Comparison of ENCODE assay signal across 30 cellular contexts in genomic region chr20:62984666-62985065, GRCh38. TPM values are rescaled to one million over a fixed set of nuclear protein-coding genes. Genes with fewer than 3 reads are reported as not detected.
DNase-seq lines count a peak whose midpoint lies in the region; TF ChIP-seq lines count a peak whose summit lies in the region.
"Had no signal": no experiment of that assay in that cellular context is flagged by ENCODE, and none has a peak within 500 bp of the region (broad histone marks: within the 10 kb centered on the region; RNA-seq: fewer than 3 reads in every experiment).

No MANE protein-coding gene starts in this region.

- no peaks in the 10 kb centered on the region for H3K36me3 Mint-ChIP-seq in glutamatergic neuron (ENCODE audit: unreplicated experiment)
- H3K36me3 Mint-ChIP-seq: naive thymus-derived CD8-positive, alpha-beta T cell had no signal

- DNase-seq in DMS153 (lab: John Stamatoyannopoulos, UW) (peak; percentile 70), DMS153 treated with DMSO at 0.1 percent for 48 hours (lab: John Stamatoyannopoulos, UW; ENCODE audit: unreplicated experiment) (no peak), NCI-H82 treated with DMSO at 0.1 percent for 48 hours (lab: John Stamatoyannopoulos, UW; ENCODE audit: unreplicated experiment) (peak; percentile 14), glutamatergic neuron (peak; percentile 87), putamen (ENCODE audit: low spot score) (peak; percentile 24), foreskin melanocyte (no peak), SHP77 (lab: John Stamatoyannopoulos, UW) (no peak)
- no peak for DNase-seq in stimulated activated CD4-positive, alpha-beta T cell treated with anti-CD3 and anti-CD28 coated beads, Interleukin-4, amount 100 ng/mL, for 24 hours
- DNase-seq: activated CD4-positive, alpha-beta memory T cell treated with anti-CD3 and anti-CD28 coated beads, Interleukin-2, amount 10 ng/mL, durations not matched to agents 7 days and 5 days; activated CD4-positive, CD25-positive, alpha-beta regulatory T cell; activated naive CD4-positive, alpha-beta T cell treated with anti-CD3 and anti-CD28 coated beads for 36 hours; AML-193; aorta; Caco-2; erythroblast; foreskin keratinocyte; kidney glomerular epithelial cell; mesendoderm; naive thymus-derived CD8-positive, alpha-beta T cell; NCI-H2227 treated with DMSO at 0.1 percent for 48 hours; SK-N-SH; stimulated activated CD4-positive, alpha-beta T cell treated with anti-CD3 and anti-CD28 coated beads, Interleukin-4, amount 100 ng/mL, for 4 hours; stomach; trophoblast cell had no signal

- peaks cover 18% of the 10 kb centered on the region for H3K27me3 Mint-ChIP-seq in glutamatergic neuron (ENCODE audit: unreplicated experiment)

- peaks cover 41% of the 10 kb centered on the region for H3K4me1 Mint-ChIP-seq in glutamatergic neuron (ENCODE audit: low read depth, unreplicated experiment)

- peak overlapping the region; percentile 100 for H3K27ac Mint-ChIP-seq in glutamatergic neuron (ENCODE audit: unreplicated experiment)
- H3K27ac Mint-ChIP-seq: activated CD4-positive, alpha-beta memory T cell treated with anti-CD3 and anti-CD28 coated beads, Interleukin-2, amount 10 ng/mL, durations not matched to agents 7 days and 5 days; activated naive CD4-positive, alpha-beta T cell treated with anti-CD3 and anti-CD28 coated beads for 36 hours had no signal

- TF ChIP-seq CTCF in glutamatergic neuron (IDR thresholded peaks at IDR 0.05; ENCODE audit: partially characterized antibody, unreplicated experiment): no peak

- H3K9me3 Mint-ChIP-seq in glutamatergic neuron (ENCODE audit: unreplicated experiment): peaks cover 18% of the 10 kb centered on the region
- H3K9me3 Mint-ChIP-seq: activated CD4-positive, alpha-beta memory T cell treated with anti-CD3 and anti-CD28 coated beads, Interleukin-2, amount 10 ng/mL, durations not matched to agents 7 days and 5 days; activated naive CD4-positive, alpha-beta T cell treated with anti-CD3 and anti-CD28 coated beads for 36 hours; central memory CD8-positive, alpha-beta T cell; naive thymus-derived CD8-positive, alpha-beta T cell had no signal

- H3K4me3 Mint-ChIP-seq in glutamatergic neuron (ENCODE audit: unreplicated experiment): peak overlapping the region; percentile 81
- H3K4me3 Mint-ChIP-seq: activated CD4-positive, alpha-beta memory T cell treated with anti-CD3 and anti-CD28 coated beads, Interleukin-2, amount 10 ng/mL, durations not matched to agents 7 days and 5 days; activated naive CD4-positive, alpha-beta T cell treated with anti-CD3 and anti-CD28 coated beads for 36 hours; central memory CD8-positive, alpha-beta T cell had no signal

RNA-seq across cellular contexts. Expression of gene BHLHE23, which starts 22.1 kb away (rescaled TPM):
- 23.9 TPM for total RNA-seq in glutamatergic neuron (ENCODE audit: unreplicated experiment)
- total RNA-seq: activated CD4-positive, alpha-beta memory T cell treated with anti-CD3 and anti-CD28 coated beads, Interleukin-2, amount 10 ng/mL, durations not matched to agents 7 days and 5 days; activated naive CD4-positive, alpha-beta T cell treated with anti-CD3 and anti-CD28 coated beads for 36 hours; aorta; foreskin keratinocyte; LHCN-M2; naive thymus-derived CD8-positive, alpha-beta T cell; pulmonary artery endothelial cell; RPMI7951; smooth muscle cell; T-helper 2 cell treated with Interferon-gamma antibody and Interleukin-4, amounts not matched to agents 100 ng/mL and 5 ng/mL, for 36 hours had no signal

RNA-seq across cellular contexts. Expression of gene SLC17A9, which starts 32.2 kb away (rescaled TPM):
- 1.8 TPM for total RNA-seq in glutamatergic neuron (ENCODE audit: unreplicated experiment)
- total RNA-seq: LHCN-M2 had no signal

RNA-seq across cellular contexts. Expression of gene GID8, which starts 46.7 kb away (rescaled TPM):
- total RNA-seq in glutamatergic neuron (ENCODE audit: unreplicated experiment): 57.8 TPM

RNA-seq across cellular contexts. Expression of gene DIDO1, which starts 58.4 kb away (rescaled TPM):
- total RNA-seq in glutamatergic neuron (ENCODE audit: unreplicated experiment): 77.8 TPM

Comparison
In these comparisons a context has a peak if more than half of its experiments do, and no peak if none do; other contexts are left out.
1. DNase-seq: peak in DMS153 (single experiment), NCI-H82 treated with DMSO at 0.1 percent for 48 hours (single experiment), glutamatergic neuron (single experiment) and putamen (single experiment); none in DMS153 treated with DMSO at 0.1 percent for 48 hours (single experiment), stimulated activated CD4-positive, alpha-beta T cell treated with anti-CD3 and anti-CD28 coated beads, Interleukin-4, amount 100 ng/mL, for 24 hours (single experiment), foreskin melanocyte (single experiment) and SHP77 (0 of 2).